Comparison of ENCODE assay signal across 24 cellular contexts in genomic region chr10:70101668-70102067, GRCh38. TPM values are rescaled to one million over a fixed set of nuclear protein-coding genes. Genes with fewer than 3 reads are reported as not detected.
"Had no signal": no experiment of that assay in that cellular context is flagged by ENCODE, and none has a peak within 500 bp of the region (broad histone marks: within the 10 kb centered on the region; RNA-seq: fewer than 3 reads in every experiment).

No MANE protein-coding gene starts in this region.

- FAIRE-seq: colon, endothelial cell of umbilical vein, frontal cortex, islet of Langerhans, keratinocyte had no signal

- H3K27ac Mint-ChIP-seq: mesothelial cell of epicardium had no signal

- H3K4me3 Mint-ChIP-seq: mesothelial cell of epicardium, naive B cell had no signal

- H3K9me3 Mint-ChIP-seq: naive B cell had no signal

- ATAC-seq: foreskin keratinocyte, gastroesophageal sphincter, heart right ventricle, left cardiac atrium, left lung, left ventricle myocardium superior, lower lobe of right lung, mucosa of descending colon had no signal

- DNase-seq: dermis blood vessel endothelial cell; dorsolateral prefrontal cortex; effector CD4-positive, alpha-beta T cell; effector memory CD4-positive, alpha-beta T cell; foreskin keratinocyte; heart right ventricle; hippocampal formation; left cardiac atrium; left lung; left ventricle myocardium superior; lower lobe of right lung; mesenchymal stem cell; mucosa of descending colon; naive B cell had no signal

- H3K36me3 ChIP-seq: lower lobe of right lung had no signal

- H3K4me3 ChIP-seq: coronary artery, dorsolateral prefrontal cortex, esophagus muscularis mucosa, gastroesophageal sphincter, heart right ventricle, left lung, lower lobe of right lung, mucosa of descending colon had no signal

- H3K4me1 Mint-ChIP-seq: mesothelial cell of epicardium, naive B cell had no signal

- H3K27ac ChIP-seq: coronary artery, dorsolateral prefrontal cortex, esophagus muscularis mucosa, foreskin keratinocyte, gastroesophageal sphincter, heart right ventricle, left lung, lower lobe of right lung had no signal

- H3K27me3 ChIP-seq: dorsolateral prefrontal cortex, esophagus muscularis mucosa, foreskin keratinocyte, gastroesophageal sphincter, heart right ventricle, left lung had no signal

- H3K4me1 ChIP-seq: esophagus muscularis mucosa, foreskin keratinocyte, gastroesophageal sphincter, heart right ventricle, left lung, lower lobe of right lung had no signal

- H3K27me3 Mint-ChIP-seq: naive B cell had no signal

- H3K9me3 ChIP-seq: esophagus muscularis mucosa, gastroesophageal sphincter, heart right ventricle, left lung, lower lobe of right lung, mucosa of descending colon had no signal

RNA-seq across cellular contexts. Expression of gene MACROH2A2, which starts 49.0 kb away (rescaled TPM):
- total RNA-seq: endothelial cell of umbilical vein, lung microvascular endothelial cell had no signal
